Comparison of ENCODE assay signal across 17 cellular contexts in the genomic region with DNA sequence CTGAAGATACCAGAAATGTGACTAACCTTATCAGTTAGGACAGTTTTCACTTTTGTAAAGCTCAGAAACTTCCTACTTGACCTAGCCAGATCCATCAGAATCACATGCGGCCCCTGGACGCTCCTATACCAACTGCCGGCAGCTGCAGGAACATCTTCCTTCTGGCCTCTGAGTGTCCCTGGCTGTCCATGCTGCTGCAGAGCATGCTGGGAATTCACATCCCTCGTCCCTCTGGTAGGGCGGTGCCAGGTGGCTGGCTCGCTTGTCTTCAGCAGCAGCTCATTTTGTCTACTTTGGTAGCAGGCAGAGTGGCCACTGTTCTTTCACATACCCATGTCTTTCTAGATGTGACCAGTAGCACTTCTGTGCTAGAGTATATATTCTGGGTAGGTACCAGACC. TPM values are rescaled to one million over a fixed set of nuclear protein-coding genes. Genes with fewer than 3 reads are reported as not detected.
DNase-seq lines count a peak whose midpoint lies in the region; ATAC-seq, FAIRE-seq and TF ChIP-seq lines count a peak whose summit lies in the region.
"Had no signal": no experiment of that assay in that cellular context is flagged by ENCODE, and none has a peak within 500 bp of the region (broad histone marks: within the 10 kb centered on the region; RNA-seq: fewer than 3 reads in every experiment).

No MANE protein-coding gene starts in this region.

- H3K4me3 Mint-ChIP-seq in activated T-cell treated with anti-CD3 and anti-CD28 coated beads, Interleukin-2, amount 50 U/mL, for 24 hours = no peak overlapping the region
- H3K4me3 Mint-ChIP-seq in osteocyte (ENCODE audit: unreplicated experiment) = no peak overlapping the region
- H3K4me3 Mint-ChIP-seq: IgD-negative memory B cell had no signal

- CTCF ChIA-PET in HepG2 (lab: Yijun Ruan, JAX; ENCODE audit: low intra/inter-chr PET ratio, low total read pairs) = interaction anchor here (3.4 kb wide), 1 partner anchor 37 kb away, joined by 67 read pairs; no protein-coding TSS in a partner anchor

- WGBS in HepG2 (ENCODE audit: low lambda C conversion rate) = 96% methylated on average over 6 of the region's 6 CpGs
- no CpG with 5 or more reads among the region's 6 CpGs for WGBS in right lobe of liver (ENCODE audit: insufficient coverage, low coverage, low lambda C conversion rate, missing lambda C conversion rate)
- WGBS in gastroesophageal sphincter (ENCODE audit: low coverage in 1 of 2), 2 donors = 42 to 50% methylated on average over 2 of the region's 6 CpGs

- H3K27me3 Mint-ChIP-seq in activated T-cell treated with anti-CD3 and anti-CD28 coated beads, Interleukin-2, amount 50 U/mL, for 24 hours = no peaks in the 10 kb centered on the region
- no peaks in the 10 kb centered on the region for H3K27me3 Mint-ChIP-seq in osteocyte (ENCODE audit: unreplicated experiment)
- H3K27me3 Mint-ChIP-seq: IgD-negative memory B cell had no signal

- peaks cover 7% of the 10 kb centered on the region for H3K4me1 Mint-ChIP-seq in activated T-cell treated with anti-CD3 and anti-CD28 coated beads, Interleukin-2, amount 50 U/mL, for 24 hours (ENCODE audit: low read depth)
- peaks cover 14% of the 10 kb centered on the region for H3K4me1 Mint-ChIP-seq in osteocyte (ENCODE audit: unreplicated experiment)

- H3K27ac ChIP-seq in HepG2 (ENCODE audit: extremely low read length, insufficient read depth, low read length) (no peak overlapping the region), right lobe of liver (peak overlapping the region in 1 of 3 donors; percentile 45), gastroesophageal sphincter (peak overlapping the region; percentile 24 to 48 (median 42)), muscle layer of duodenum (ENCODE audit: low read length) (peak overlapping the region; percentile 45)

- ATAC-seq in HepG2 = no peak
- ATAC-seq in right lobe of liver = no peak
- ATAC-seq in gastroesophageal sphincter = no peak
- no peak for ATAC-seq in GM21526 (IDR thresholded peaks at IDR 0.05; ENCODE audit: low FRiP score, unreplicated experiment)

- DNase-seq in HepG2 (ENCODE audit: low spot score) = no peak
- DNase-seq in right lobe of liver = no peak
- DNase-seq in activated T-cell treated with anti-CD3 and anti-CD28 coated beads, Interleukin-2, amount 50 U/mL, for 24 hours = no peak
- DNase-seq in osteocyte (ENCODE audit: extremely low spot score, unreplicated experiment) = no peak
- DNase-seq in NK-92 treated with Interleukin-12 subunit alpha and Interleukin-12 subunit beta, amount 100 ng/mL, for 24 hours (lab: John Stamatoyannopoulos, UW) = no peak
- DNase-seq: AML-193, Caco-2, DMS53, HCEC 1CT, NCI-H1436, NCI-H2029 treated with DMSO at 0.1 percent for 48 hours, NCI-H510A, NCI-H82 had no signal

- no peaks in the 10 kb centered on the region for H3K27me3 ChIP-seq in HepG2 (ENCODE audit: control insufficient read depth in 1 of 2, insufficient read depth in 2 of 2, low read length in 2 of 2)
- no peaks in the 10 kb centered on the region for H3K27me3 ChIP-seq in right lobe of liver
- no peaks in the 10 kb centered on the region for H3K27me3 ChIP-seq in gastroesophageal sphincter
- H3K27me3 ChIP-seq in muscle layer of duodenum (ENCODE audit: low read depth, low read length) = no peaks in the 10 kb centered on the region

- no peak for TF ChIP-seq POLR2A in HepG2 (IDR thresholded peaks at IDR 0.05; ENCODE audit: insufficient read depth in 1 of 2, low read depth in 2 of 2, low read length in 2 of 2)
- TF ChIP-seq POLR2A in right lobe of liver (IDR thresholded peaks at IDR 0.05) = no peak
- no peak for TF ChIP-seq POLR2A in gastroesophageal sphincter (IDR thresholded peaks at IDR 0.05)

- H3K9me3 Mint-ChIP-seq in activated T-cell treated with anti-CD3 and anti-CD28 coated beads, Interleukin-2, amount 50 U/mL, for 24 hours = no peaks in the 10 kb centered on the region
- H3K9me3 Mint-ChIP-seq in osteocyte (ENCODE audit: unreplicated experiment) = no peaks in the 10 kb centered on the region
- H3K9me3 Mint-ChIP-seq: IgD-negative memory B cell had no signal

- H3K9me3 ChIP-seq in HepG2 (ENCODE audit: low read length) = no peaks in the 10 kb centered on the region
- no peaks in the 10 kb centered on the region for H3K9me3 ChIP-seq in right lobe of liver
- H3K9me3 ChIP-seq in gastroesophageal sphincter = no peaks in the 10 kb centered on the region
- H3K9me3 ChIP-seq in muscle layer of duodenum (ENCODE audit: control insufficient read depth in 1 of 2, low read length in 2 of 2) = no peaks in the 10 kb centered on the region
- H3K9me3 ChIP-seq: Caco-2 had no signal

- H3K27ac Mint-ChIP-seq in activated T-cell treated with anti-CD3 and anti-CD28 coated beads, Interleukin-2, amount 50 U/mL, for 24 hours = no peak overlapping the region
- no peak overlapping the region for H3K27ac Mint-ChIP-seq in osteocyte (ENCODE audit: unreplicated experiment)
- H3K27ac Mint-ChIP-seq: IgD-negative memory B cell had no signal

- intact Hi-C loops in HepG2 (cut with micrococcal nuclease; ENCODE audit: unreplicated experiment) (no loop called here), right lobe of liver (cut with DNase I) (no loop called here)

- BruUV-seq in HepG2 (replicated peaks; lab: Mats Ljungman, UMichigan) = no TSS peak

- in situ Hi-C loops in HepG2 (cut with HindIII; ENCODE audit: extremely low pct_ligation_motif_present, low pct_unique_long_range_greater_than_20kb) = loop anchor here (5.0 kb wide), 1 partner anchor 39 kb away; no protein-coding TSS in a partner anchor

- TF ChIP-seq CTCF in HepG2 (CRISPR knock-in tag; IDR thresholded peaks at IDR 0.05) (no peak), right lobe of liver (IDR thresholded peaks at IDR 0.05) (no peak), gastroesophageal sphincter (IDR thresholded peaks at IDR 0.05) (no peak), osteocyte (IDR thresholded peaks at IDR 0.05) (no peak)

- POLR2A ChIA-PET in HepG2 (lab: Yijun Ruan, JAX) = no interaction called here

- H3K4me1 ChIP-seq in HepG2 (ENCODE audit: insufficient read depth, low read length) (peaks cover 60% of the 10 kb centered on the region), right lobe of liver (peaks cover 0 to 25% (median 2%) of the 10 kb centered on the region in 4 donors), gastroesophageal sphincter (peaks cover 4 to 34% (median 6%) of the 10 kb centered on the region in 3 donors), muscle layer of duodenum (ENCODE audit: control insufficient read depth in 1 of 2, insufficient read depth in 2 of 2, low read length in 2 of 2) (peaks cover 8 to 25% of the 10 kb centered on the region in 2 donors)

- FAIRE-seq in HepG2 (lab: Jason Lieb, UNC) = no peak

- H3K36me3 ChIP-seq in HepG2 (replicated peaks in 1 of 2; ENCODE audit: control insufficient read depth in 1 of 2, insufficient read depth in 2 of 2, low read length in 2 of 2) (no peaks in the 10 kb centered on the region), right lobe of liver (no peaks in the 10 kb centered on the region), gastroesophageal sphincter (no peaks in the 10 kb centered on the region), muscle layer of duodenum (ENCODE audit: control insufficient read depth in 1 of 2, insufficient read depth in 2 of 2, low read length in 2 of 2) (no peaks in the 10 kb centered on the region)

- no peak overlapping the region for H3K4me2 ChIP-seq in HepG2 (ENCODE audit: low read depth, low read length)

- TF ChIP-seq RAD21 in HepG2 (CRISPR knock-in tag; IDR thresholded peaks at IDR 0.05) = no peak

- H3K36me3 Mint-ChIP-seq in activated T-cell treated with anti-CD3 and anti-CD28 coated beads, Interleukin-2, amount 50 U/mL, for 24 hours (ENCODE audit: low read depth) = no peaks in the 10 kb centered on the region
- peaks cover 2% of the 10 kb centered on the region for H3K36me3 Mint-ChIP-seq in osteocyte (ENCODE audit: unreplicated experiment)

- H3K9ac ChIP-seq in HepG2 (ENCODE audit: insufficient read depth, low read depth, low read length) = no peak overlapping the region

- H2AFZ ChIP-seq in HepG2 (ENCODE audit: low read length) = no peak overlapping the region

- no peak for TF ChIP-seq EP300 in HepG2 (IDR thresholded peaks at IDR 0.05; ENCODE audit: low read depth in 2 of 2, low read length in 2 of 2)
- no peak for TF ChIP-seq EP300 in HepG2 (CRISPR knock-in tag; IDR thresholded peaks at IDR 0.05; ENCODE audit: borderline replicate concordance)
- TF ChIP-seq EP300 in gastroesophageal sphincter (IDR thresholded peaks at IDR 0.05) = no peak

- H3K4me3 ChIP-seq in HepG2 (replicated peaks in 1 of 3; ENCODE audit: insufficient read depth in 1 of 3, low read depth in 2 of 3, low read length in 3 of 3) (no peak overlapping the region), right lobe of liver (no peak overlapping the region), gastroesophageal sphincter (no peak overlapping the region), muscle layer of duodenum (ENCODE audit: low read depth in 1 of 2, low read length in 2 of 2) (no peak overlapping the region)

- H4K20me1 ChIP-seq in HepG2 (ENCODE audit: insufficient read depth, low read length) = no peaks in the 10 kb centered on the region

- no peaks in the 10 kb centered on the region for H3K79me2 ChIP-seq in HepG2 (ENCODE audit: insufficient read depth, low read length)

RNA-seq across cellular contexts. Expression of a gene that starts 34.4 kb away (rescaled TPM):
- 2.9 and 4.9 TPM in 2 replicates for total RNA-seq in HepG2 (2016; rRNA removed; fragmentation: Illumina TruSeq; extraction: Trizol)
- total RNA-seq in HepG2 (2016; cell fraction: cytosol; rRNA removed; fragmentation: Illumina TruSeq; extraction: Trizol; ENCODE audit: low read depth) = 0.79 and 1.2 TPM in 2 replicates
- 3.2 and 4.8 TPM in 2 replicates for total RNA-seq in HepG2 (2016; cell fraction: insoluble cytoplasmic fraction; rRNA removed; fragmentation: Illumina TruSeq; extraction: Trizol)
- 2.1 and 2.5 TPM in 2 replicates for total RNA-seq in HepG2 (2016; cell fraction: membrane; rRNA removed; fragmentation: Illumina TruSeq; extraction: Trizol)
- 7.4 and 8.0 TPM in 2 replicates for total RNA-seq in HepG2 (2016; cell fraction: nucleus; rRNA removed; fragmentation: Illumina TruSeq; extraction: Trizol)
- polyA plus RNA-seq in HepG2 (2011; rRNA removed) = 2.6 and 3.5 TPM in 2 replicates
- 3.1 and 5.9 TPM in 2 replicates for polyA plus RNA-seq in HepG2 (2011; cell fraction: cytosol; rRNA removed)
- polyA plus RNA-seq in HepG2 (2011; cell fraction: nucleus; rRNA removed) = 6.0 and 6.9 TPM in 2 replicates
- polyA plus RNA-seq in HepG2 (2012) = 1.3 and 1.7 TPM in 2 replicates
- polyA plus RNA-seq in HepG2 (2016; cell fraction: cytosol; fragmentation: Illumina TruSeq; extraction: Trizol; ENCODE audit: low read depth) = 0.36 and 0.60 TPM in 2 replicates
- polyA plus RNA-seq in HepG2 (2016; cell fraction: insoluble cytoplasmic fraction; fragmentation: Illumina TruSeq; extraction: Trizol; ENCODE audit: low read depth) = 2.6 TPM in 2 replicates
- polyA plus RNA-seq in HepG2 (2016; cell fraction: membrane; fragmentation: Illumina TruSeq; extraction: Trizol; ENCODE audit: low read depth) = 1.4 and 1.5 TPM in 2 replicates
- polyA plus RNA-seq in HepG2 (2016; cell fraction: nucleus; fragmentation: Illumina TruSeq; extraction: Trizol; ENCODE audit: insufficient read depth, low read depth) = 5.5 and 6.1 TPM in 2 replicates
- 1.1 and 11.2 TPM in 2 replicates for polyA minus RNA-seq in HepG2 (2011; rRNA and poly(A)+ RNA removed; ENCODE audit: low replicate concordance)
- 2.0 and 2.2 TPM in 2 replicates for polyA minus RNA-seq in HepG2 (2011; cell fraction: cytosol; rRNA and poly(A)+ RNA removed)
- polyA minus RNA-seq in HepG2 (2011; cell fraction: nucleus; rRNA and poly(A)+ RNA removed) = 12.7 and 14.0 TPM in 2 replicates
- 1 to 10 TPM; 2.2 to 4.1 (median 2.7) TPM for total RNA-seq in right lobe of liver
- total RNA-seq in gastroesophageal sphincter = 1 to 10 TPM; 1.2 to 2.4 (median 1.9) TPM
- 6.0 and 7.0 TPM in 2 replicates for total RNA-seq in osteocyte
